In the genomic region with DNA sequence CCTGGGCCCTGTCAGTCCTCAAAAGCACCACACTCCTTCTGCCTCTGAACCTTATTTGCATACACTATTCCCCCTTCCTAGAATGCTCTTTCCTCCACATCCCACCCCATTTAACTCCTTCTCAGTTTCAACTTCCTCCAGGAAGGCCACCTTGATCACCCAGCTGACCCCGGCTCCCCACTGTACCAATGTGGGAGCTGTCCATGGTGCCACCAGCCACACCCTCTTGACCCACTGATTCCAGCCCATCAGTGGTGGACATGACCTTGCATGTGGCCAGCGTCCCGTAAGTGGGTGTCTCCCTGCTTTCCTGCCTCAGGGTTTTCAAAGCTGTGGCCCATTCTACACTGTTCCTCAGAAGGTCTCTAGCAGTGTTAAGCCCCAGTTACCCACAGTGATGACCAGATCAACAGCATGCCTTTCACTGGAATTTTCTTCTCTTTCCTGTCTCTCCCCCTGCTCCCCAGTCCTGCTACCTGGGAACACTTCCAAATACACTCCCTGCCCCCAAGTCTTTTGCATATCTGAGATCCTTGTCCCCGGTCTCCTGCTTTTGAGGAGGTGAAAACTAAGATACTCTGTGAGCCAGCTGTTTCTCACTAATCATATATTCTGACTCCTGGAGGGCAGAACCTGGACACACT, we compare ENCODE assay signal across 1 cellular context.
TF ChIP-seq lines count a peak whose summit lies in the region.

No MANE protein-coding gene starts in this region.

TF ChIP-seq in HEK293, 187 proteins besides CTCF, POLR2A, EP300 and RAD21 (continued from another document):
- TF ChIP-seq, protein P1, sequence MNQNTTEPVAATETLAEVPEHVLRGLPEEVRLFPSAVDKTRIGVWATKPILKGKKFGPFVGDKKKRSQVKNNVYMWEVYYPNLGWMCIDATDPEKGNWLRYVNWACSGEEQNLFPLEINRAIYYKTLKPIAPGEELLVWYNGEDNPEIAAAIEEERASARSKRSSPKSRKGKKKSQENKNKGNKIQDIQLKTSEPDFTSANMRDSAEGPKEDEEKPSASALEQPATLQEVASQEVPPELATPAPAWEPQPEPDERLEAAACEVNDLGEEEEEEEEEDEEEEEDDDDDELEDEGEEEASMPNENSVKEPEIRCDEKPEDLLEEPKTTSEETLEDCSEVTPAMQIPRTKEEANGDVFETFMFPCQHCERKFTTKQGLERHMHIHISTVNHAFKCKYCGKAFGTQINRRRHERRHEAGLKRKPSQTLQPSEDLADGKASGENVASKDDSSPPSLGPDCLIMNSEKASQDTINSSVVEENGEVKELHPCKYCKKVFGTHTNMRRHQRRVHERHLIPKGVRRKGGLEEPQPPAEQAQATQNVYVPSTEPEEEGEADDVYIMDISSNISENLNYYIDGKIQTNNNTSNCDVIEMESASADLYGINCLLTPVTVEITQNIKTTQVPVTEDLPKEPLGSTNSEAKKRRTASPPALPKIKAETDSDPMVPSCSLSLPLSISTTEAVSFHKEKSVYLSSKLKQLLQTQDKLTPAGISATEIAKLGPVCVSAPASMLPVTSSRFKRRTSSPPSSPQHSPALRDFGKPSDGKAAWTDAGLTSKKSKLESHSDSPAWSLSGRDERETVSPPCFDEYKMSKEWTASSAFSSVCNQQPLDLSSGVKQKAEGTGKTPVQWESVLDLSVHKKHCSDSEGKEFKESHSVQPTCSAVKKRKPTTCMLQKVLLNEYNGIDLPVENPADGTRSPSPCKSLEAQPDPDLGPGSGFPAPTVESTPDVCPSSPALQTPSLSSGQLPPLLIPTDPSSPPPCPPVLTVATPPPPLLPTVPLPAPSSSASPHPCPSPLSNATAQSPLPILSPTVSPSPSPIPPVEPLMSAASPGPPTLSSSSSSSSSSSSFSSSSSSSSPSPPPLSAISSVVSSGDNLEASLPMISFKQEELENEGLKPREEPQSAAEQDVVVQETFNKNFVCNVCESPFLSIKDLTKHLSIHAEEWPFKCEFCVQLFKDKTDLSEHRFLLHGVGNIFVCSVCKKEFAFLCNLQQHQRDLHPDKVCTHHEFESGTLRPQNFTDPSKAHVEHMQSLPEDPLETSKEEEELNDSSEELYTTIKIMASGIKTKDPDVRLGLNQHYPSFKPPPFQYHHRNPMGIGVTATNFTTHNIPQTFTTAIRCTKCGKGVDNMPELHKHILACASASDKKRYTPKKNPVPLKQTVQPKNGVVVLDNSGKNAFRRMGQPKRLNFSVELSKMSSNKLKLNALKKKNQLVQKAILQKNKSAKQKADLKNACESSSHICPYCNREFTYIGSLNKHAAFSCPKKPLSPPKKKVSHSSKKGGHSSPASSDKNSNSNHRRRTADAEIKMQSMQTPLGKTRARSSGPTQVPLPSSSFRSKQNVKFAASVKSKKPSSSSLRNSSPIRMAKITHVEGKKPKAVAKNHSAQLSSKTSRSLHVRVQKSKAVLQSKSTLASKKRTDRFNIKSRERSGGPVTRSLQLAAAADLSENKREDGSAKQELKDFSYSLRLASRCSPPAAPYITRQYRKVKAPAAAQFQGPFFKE (tag by site-specific recombination; IDR thresholded peaks at IDR 0.05; ENCODE audit: borderline replicate concordance), result no peak
- TF ChIP-seq ZNF530 (tag by site-specific recombination; IDR thresholded peaks at IDR 0.05; ENCODE audit: low read depth) (no peak), ZNF394 (tag by site-specific recombination; IDR thresholded peaks at IDR 0.05; ENCODE audit: borderline replicate concordance) (no peak)
